In genomic region chr15:91855684-91856553, GRCh38 we compare ENCODE assay signal across 8 cellular contexts. TPM values are rescaled to one million over a fixed set of nuclear protein-coding genes. Genes with fewer than 3 reads are reported as not detected.
DNase-seq lines count a peak whose midpoint lies in the region; ATAC-seq, FAIRE-seq and TF ChIP-seq lines count a peak whose summit lies in the region.

No MANE protein-coding gene starts in this region.

- POLR2A ChIA-PET in activated CD4-positive, alpha-beta T cell treated with anti-CD3 and anti-CD28 coated beads, Interleukin-2, amount 10 ng/mL, durations not matched to agents 7 days and 5 days (lab: Charles Lee), result no interaction called here

- no peaks in the 10 kb centered on the region for H3K9me3 Mint-ChIP-seq in activated CD4-positive, alpha-beta T cell treated with anti-CD3 and anti-CD28 coated beads, Interleukin-2, amount 10 ng/mL, durations not matched to agents 7 days and 5 days

- TF ChIP-seq CTCF in right atrium auricular region (IDR thresholded peaks at IDR 0.05) (peak in 1 of 2 donors; percentile 47), foreskin fibroblast (IDR thresholded peaks at IDR 0.05; ENCODE audit: low read depth, low read length) (no peak)

- peak overlapping the region; percentile 97 to 98 for H3K27ac ChIP-seq in right atrium auricular region

- no peaks in the 10 kb centered on the region for H3K27me3 ChIP-seq in right atrium auricular region

- H3K27me3 Mint-ChIP-seq in activated CD4-positive, alpha-beta T cell treated with anti-CD3 and anti-CD28 coated beads, Interleukin-2, amount 10 ng/mL, durations not matched to agents 7 days and 5 days, result no peaks in the 10 kb centered on the region

- CTCF ChIA-PET in activated CD4-positive, alpha-beta T cell treated with anti-CD3 and anti-CD28 coated beads, Interleukin-2, amount 10 ng/mL, durations not matched to agents 7 days and 5 days (lab: Charles Lee), result interaction anchor here (0.6 kb wide), 1 partner anchor 12 kb away, joined by 3 read pairs; no protein-coding TSS in a partner anchor

- H3K4me3 ChIP-seq in right atrium auricular region (peak overlapping the region; percentile 80 to 81), foreskin fibroblast (ENCODE audit: low read depth in 1 of 2, low read length in 2 of 2) (no peak overlapping the region)

- peak overlapping the region; percentile 91 for H3K27ac Mint-ChIP-seq in activated CD4-positive, alpha-beta T cell treated with anti-CD3 and anti-CD28 coated beads, Interleukin-2, amount 10 ng/mL, durations not matched to agents 7 days and 5 days

- no peak for ATAC-seq in HG03521 (IDR thresholded peaks at IDR 0.05; ENCODE audit: unreplicated experiment)

- H3K4me3 Mint-ChIP-seq in activated CD4-positive, alpha-beta T cell treated with anti-CD3 and anti-CD28 coated beads, Interleukin-2, amount 10 ng/mL, durations not matched to agents 7 days and 5 days, result peak overlapping the region; percentile 47

- H3K9me3 ChIP-seq in right atrium auricular region, result no peaks in the 10 kb centered on the region

- peaks cover 77% of the 10 kb centered on the region for H3K4me1 Mint-ChIP-seq in activated CD4-positive, alpha-beta T cell treated with anti-CD3 and anti-CD28 coated beads, Interleukin-2, amount 10 ng/mL, durations not matched to agents 7 days and 5 days

- no peak for FAIRE-seq in urothelium cell line (lab: Jason Lieb, UNC)

- H3K4me1 ChIP-seq in right atrium auricular region, result peaks cover 0 to 79% of the 10 kb centered on the region in 2 donors

- DNase-seq in activated CD4-positive, alpha-beta T cell treated with anti-CD3 and anti-CD28 coated beads, Interleukin-2, amount 10 ng/mL, durations not matched to agents 7 days and 5 days, result no peak
- DNase-seq in activated CD4-positive, alpha-beta T cell treated with anti-CD3 and anti-CD28 coated beads for 4 hours, result no peak
- DNase-seq in M059J (ENCODE audit: low read depth) (peak; percentile 20), SK-N-DZ (ENCODE audit: low spot score) (peak; percentile 76), right atrium auricular region (ENCODE audit: low spot score) (no peak), urothelium cell line (ENCODE audit: low spot score) (peak; percentile 47), foreskin fibroblast (no peak)

- H3K36me3 ChIP-seq in right atrium auricular region, result no peaks in the 10 kb centered on the region

- peaks cover 28% of the 10 kb centered on the region for H3K36me3 Mint-ChIP-seq in activated CD4-positive, alpha-beta T cell treated with anti-CD3 and anti-CD28 coated beads, Interleukin-2, amount 10 ng/mL, durations not matched to agents 7 days and 5 days (ENCODE audit: low read depth)

RNA-seq across cellular contexts. Expression of gene SLCO3A1, which starts 2.4 kb away (rescaled TPM):
- total RNA-seq in activated CD4-positive, alpha-beta T cell treated with anti-CD3 and anti-CD28 coated beads, Interleukin-2, amount 10 ng/mL, durations not matched to agents 7 days and 5 days, result 10 to 100 TPM; 41.8 to 46.8 TPM
- total RNA-seq in M059J (2014; rRNA removed; shearing (Covaris generic)), result 1.8 and 5.9 TPM in 2 replicates
- polyA plus RNA-seq in SK-N-DZ (2014; cell fraction: cytosol; rRNA removed), result 7.2 and 11.4 TPM in 2 replicates
- polyA plus RNA-seq in SK-N-DZ (2014; cell fraction: nucleus; rRNA removed), result 19.2 and 23.3 TPM in 2 replicates
- total RNA-seq in right atrium auricular region, result 10 to 100 TPM; 21.4 to 27.3 TPM

Comparison
In these comparisons a context has a peak if more than half of its experiments do, and no peak if none do; other contexts are left out.
1. DNase-seq: peak in M059J (single experiment), SK-N-DZ (single experiment) and urothelium cell line (single experiment); none in activated CD4-positive, alpha-beta T cell treated with anti-CD3 and anti-CD28 coated beads, Interleukin-2, amount 10 ng/mL, durations not matched to agents 7 days and 5 days (single experiment), activated CD4-positive, alpha-beta T cell treated with anti-CD3 and anti-CD28 coated beads for 4 hours (0 of 2), right atrium auricular region (single experiment) and foreskin fibroblast (0 of 2).
2. H3K4me3 ChIP-seq: peak in right atrium auricular region (2 of 2); none in foreskin fibroblast (0 of 2).